10 cellular contexts compared by ENCODE assay signal in genomic region chr6:35485402-35485877, GRCh38. TPM values are rescaled to one million over a fixed set of nuclear protein-coding genes. Genes with fewer than 3 reads are reported as not detected.
A peak's percentile ranks its signal among the peaks of the same experiment; 100 is the strongest.
DNase-seq lines count a peak whose midpoint lies in the region; ATAC-seq lines count a peak whose summit lies in the region.
"Had no signal": no experiment of that assay in that cellular context is flagged by ENCODE, and none has a peak within 500 bp of the region (broad histone marks: within the 10 kb centered on the region; RNA-seq: fewer than 3 reads in every experiment).

No MANE protein-coding gene starts in this region.

- peaks cover 40% of the 10 kb centered on the region for H3K4me1 ChIP-seq in mucosa of stomach (ENCODE audit: control insufficient read depth, insufficient read depth, low read length)

- ATAC-seq in Right ventricle myocardium inferior (peak; percentile 27), esophagus mucosa (peak; percentile 59), GM18519 (IDR thresholded peaks at IDR 0.05; ENCODE audit: low FRiP score, unreplicated experiment) (no peak), HG02623 (IDR thresholded peaks at IDR 0.05; ENCODE audit: unreplicated experiment) (no peak), GM21576 (IDR thresholded peaks at IDR 0.05; ENCODE audit: unreplicated experiment) (no peak)

- H3K36me3 ChIP-seq in mucosa of stomach (ENCODE audit: control insufficient read depth, insufficient read depth, low read length), result no peaks in the 10 kb centered on the region

- H3K9ac ChIP-seq in mucosa of stomach (ENCODE audit: low read length), result peak overlapping the region; percentile 80

- H3K4me3 ChIP-seq in mucosa of stomach (ENCODE audit: low read length), result peak overlapping the region; percentile 4

- H3K9me3 ChIP-seq in mucosa of stomach (ENCODE audit: control insufficient read depth, low read length), result no peaks in the 10 kb centered on the region

- DNase-seq in Right ventricle myocardium inferior (ENCODE audit: missing footprints) (no peak), cardiac septum (ENCODE audit: low spot score) (no peak), AML-193 (lab: John Stamatoyannopoulos, UW) (no peak)
- DNase-seq: activated CD4-positive, alpha-beta T cell treated with anti-CD3 and anti-CD28 coated beads, Interleukin-2, amount 10 ng/mL, durations not matched to agents 7 days and 5 days had no signal

- intact Hi-C loops in Right ventricle myocardium inferior (cut with DNase I), result no loop called here
- intact Hi-C loops in cardiac septum (cut with DNase I), result no loop called here

- no peaks in the 10 kb centered on the region for H3K27me3 ChIP-seq in mucosa of stomach (ENCODE audit: control insufficient read depth, insufficient read depth, low read length)

RNA-seq across cellular contexts. Expression of gene TEAD3, which starts 11.4 kb away (rescaled TPM):
- total RNA-seq in Right ventricle myocardium inferior, result 32.2 TPM
- total RNA-seq in cardiac septum, result 63.3 TPM
- total RNA-seq in esophagus mucosa, result 21.7 TPM

RNA-seq across cellular contexts. Expression of gene RPL10A, which starts 17.2 kb away (rescaled TPM):
- total RNA-seq in Right ventricle myocardium inferior (606 TPM), cardiac septum (432 TPM), esophagus mucosa (1,723 TPM)

RNA-seq across cellular contexts. Expression of gene TULP1, which starts 27.3 kb away (rescaled TPM):
- total RNA-seq in Right ventricle myocardium inferior, result not detected
- total RNA-seq in cardiac septum, result not detected
- total RNA-seq in esophagus mucosa, result not detected
- total RNA-seq: activated CD4-positive, alpha-beta T cell treated with anti-CD3 and anti-CD28 coated beads, Interleukin-2, amount 10 ng/mL, durations not matched to agents 7 days and 5 days; B cell had no signal

RNA-seq across cellular contexts. Expression of gene FANCE, which starts 33.3 kb away (rescaled TPM):
- total RNA-seq in Right ventricle myocardium inferior (4.1 TPM), cardiac septum (2.9 TPM), esophagus mucosa (10.4 TPM)

Comparison
In these comparisons a context has a peak if more than half of its experiments do, and no peak if none do; other contexts are left out.
1. ATAC-seq: peak in Right ventricle myocardium inferior (single experiment) and esophagus mucosa (single experiment); none in GM18519 (single experiment), HG02623 (single experiment) and GM21576 (single experiment).